ENCODE assay signal across 7 cellular contexts in genomic region chr9:33159058-33159759, GRCh38. TPM values are rescaled to one million over a fixed set of nuclear protein-coding genes. Genes with fewer than 3 reads are reported as not detected.
DNase-seq lines count a peak whose midpoint lies in the region; ATAC-seq and TF ChIP-seq lines count a peak whose summit lies in the region.

No MANE protein-coding gene starts in this region.

- H3F3A ChIP-seq in smooth muscle cell (ENCODE audit: low read depth), result peaks cover 23% of the 10 kb centered on the region

- H3K79me2 ChIP-seq in smooth muscle cell (ENCODE audit: low read depth), result peaks cover 91% of the 10 kb centered on the region

- H4K20me1 ChIP-seq in smooth muscle cell (ENCODE audit: low read depth), result peaks cover 79% of the 10 kb centered on the region

- peaks cover 55% of the 10 kb centered on the region for H3K4me1 ChIP-seq in smooth muscle cell (ENCODE audit: low read depth)

- no peaks in the 10 kb centered on the region for H3K27me3 Mint-ChIP-seq in activated T-helper 1 cell treated with anti-CD3 and anti-CD28 coated beads, Interleukin-12 subunit alpha, Interleukin-12 subunit beta, Interleukin-2, Interleukin-4 antibody, amounts not matched to agents 30 ng/mL and 10 ng/mL and 1 ng/mL, durations not matched to agents 14 hours and 24 hours and 36 hours (ENCODE audit: insufficient read depth)

- DNase-seq in activated T-helper 1 cell treated with anti-CD3 and anti-CD28 coated beads, Interleukin-12 subunit alpha, Interleukin-12 subunit beta, Interleukin-2, Interleukin-4 antibody, amounts not matched to agents 30 ng/mL and 10 ng/mL and 1 ng/mL, durations not matched to agents 14 hours and 24 hours and 36 hours (ENCODE audit: low spot score), result no peak
- DNase-seq in left ventricle myocardium superior, result peak; percentile 83
- no peak for DNase-seq in smooth muscle cell (lab: John Stamatoyannopoulos, UW; ENCODE audit: unreplicated experiment)
- DNase-seq in G401 (ENCODE audit: low spot score), result no peak
- no peak for DNase-seq in C1 segment of cervical spinal cord (lab: John Stamatoyannopoulos, UW)

- intact Hi-C loops in activated T-helper 1 cell treated with anti-CD3 and anti-CD28 coated beads, Interleukin-12 subunit alpha, Interleukin-12 subunit beta, Interleukin-2, Interleukin-4 antibody, amounts not matched to agents 30 ng/mL and 10 ng/mL and 1 ng/mL, durations not matched to agents 14 hours and 24 hours and 36 hours (cut with micrococcal nuclease), result loop anchor here (1.0 to 2.0 kb wide), 4 partner anchors 8 to 132 kb away; partner anchors contain the start of gene B4GALT1
- intact Hi-C loops in left ventricle myocardium superior (cut with micrococcal nuclease), result no loop called here

- peak overlapping the region; percentile 78 for H3K4me2 ChIP-seq in smooth muscle cell

- no peak overlapping the region for H3K4me3 ChIP-seq in smooth muscle cell

- H2AFZ ChIP-seq in smooth muscle cell (ENCODE audit: low read depth), result no peak overlapping the region

- peak; percentile 28 for ATAC-seq in GM19351 (IDR thresholded peaks at IDR 0.05; ENCODE audit: unreplicated experiment)
- peak; percentile 66 for ATAC-seq in left ventricle myocardium superior

- H3K4me1 Mint-ChIP-seq in activated T-helper 1 cell treated with anti-CD3 and anti-CD28 coated beads, Interleukin-12 subunit alpha, Interleukin-12 subunit beta, Interleukin-2, Interleukin-4 antibody, amounts not matched to agents 30 ng/mL and 10 ng/mL and 1 ng/mL, durations not matched to agents 14 hours and 24 hours and 36 hours (ENCODE audit: low read depth), result peaks cover 86% of the 10 kb centered on the region

- H3K9me3 ChIP-seq in KOPT-K1 (ENCODE audit: insufficient read depth, low read length, poor library complexity, severe bottlenecking) (no peaks in the 10 kb centered on the region), smooth muscle cell (replicated peaks; ENCODE audit: low read depth) (no peaks in the 10 kb centered on the region)

- in situ Hi-C loops in G401 (cut with HindIII; ENCODE audit: low sequenced_read_pairs), result no loop called here

- peak overlapping the region; percentile 35 for H3K27ac ChIP-seq in KOPT-K1 (ENCODE audit: low read depth, low read length, poor library complexity, severe bottlenecking)
- H3K27ac ChIP-seq in smooth muscle cell (ENCODE audit: low read depth), result peak overlapping the region; percentile 97

- peaks cover 19% of the 10 kb centered on the region for H3K36me3 Mint-ChIP-seq in activated T-helper 1 cell treated with anti-CD3 and anti-CD28 coated beads, Interleukin-12 subunit alpha, Interleukin-12 subunit beta, Interleukin-2, Interleukin-4 antibody, amounts not matched to agents 30 ng/mL and 10 ng/mL and 1 ng/mL, durations not matched to agents 14 hours and 24 hours and 36 hours (ENCODE audit: low read depth)

- 30% methylated on average over 7 of the region's 7 CpGs for WGBS in smooth muscle cell (ENCODE audit: low lambda C conversion rate)

- H3K27me3 ChIP-seq in smooth muscle cell (ENCODE audit: low read depth), result no peaks in the 10 kb centered on the region

- no peaks in the 10 kb centered on the region for H3K36me3 ChIP-seq in KOPT-K1 (ENCODE audit: insufficient read depth, low read length)
- H3K36me3 ChIP-seq in smooth muscle cell (ENCODE audit: low read depth), result no peaks in the 10 kb centered on the region

- H3K4me3 Mint-ChIP-seq in activated T-helper 1 cell treated with anti-CD3 and anti-CD28 coated beads, Interleukin-12 subunit alpha, Interleukin-12 subunit beta, Interleukin-2, Interleukin-4 antibody, amounts not matched to agents 30 ng/mL and 10 ng/mL and 1 ng/mL, durations not matched to agents 14 hours and 24 hours and 36 hours, result peak overlapping the region; percentile 82

- peak overlapping the region; percentile 75 for H3K9ac ChIP-seq in smooth muscle cell (ENCODE audit: low read depth)

- peak overlapping the region; percentile 96 for H3K27ac Mint-ChIP-seq in activated T-helper 1 cell treated with anti-CD3 and anti-CD28 coated beads, Interleukin-12 subunit alpha, Interleukin-12 subunit beta, Interleukin-2, Interleukin-4 antibody, amounts not matched to agents 30 ng/mL and 10 ng/mL and 1 ng/mL, durations not matched to agents 14 hours and 24 hours and 36 hours

- no peaks in the 10 kb centered on the region for H3K9me3 Mint-ChIP-seq in activated T-helper 1 cell treated with anti-CD3 and anti-CD28 coated beads, Interleukin-12 subunit alpha, Interleukin-12 subunit beta, Interleukin-2, Interleukin-4 antibody, amounts not matched to agents 30 ng/mL and 10 ng/mL and 1 ng/mL, durations not matched to agents 14 hours and 24 hours and 36 hours

- TF ChIP-seq CTCF in smooth muscle cell (IDR thresholded peaks at IDR 0.05; ENCODE audit: borderline replicate concordance, insufficient read depth, poor library complexity, severe bottlenecking), result no peak

RNA-seq across cellular contexts. Expression of gene B4GALT1, which starts 7.9 kb away (rescaled TPM):
- 64.4 and 66.5 TPM in 2 replicates for total RNA-seq in activated T-helper 1 cell treated with anti-CD3 and anti-CD28 coated beads, Interleukin-12 subunit alpha, Interleukin-12 subunit beta, Interleukin-2, Interleukin-4 antibody, amounts not matched to agents 30 ng/mL and 10 ng/mL and 1 ng/mL, durations not matched to agents 14 hours and 24 hours and 36 hours
- total RNA-seq in left ventricle myocardium superior, result 42.5 TPM
- total RNA-seq in smooth muscle cell, result 46.9 and 56.3 TPM in 2 replicates
- polyA plus RNA-seq in smooth muscle cell, result 49.2 and 49.3 TPM in 2 replicates
- 15.1 and 15.3 TPM in 2 replicates for total RNA-seq in G401 (2014; rRNA removed; shearing (Covaris generic))
